In genomic region chr2:143451622-143452021, GRCh38 we compare ENCODE assay signal across 1 cellular context.
TF ChIP-seq lines count a peak whose summit lies in the region.

No MANE protein-coding gene starts in this region.

TF ChIP-seq in HEK293, 187 proteins besides CTCF, POLR2A, EP300 and RAD21 (continued from another document):
- TF ChIP-seq, protein P1, sequence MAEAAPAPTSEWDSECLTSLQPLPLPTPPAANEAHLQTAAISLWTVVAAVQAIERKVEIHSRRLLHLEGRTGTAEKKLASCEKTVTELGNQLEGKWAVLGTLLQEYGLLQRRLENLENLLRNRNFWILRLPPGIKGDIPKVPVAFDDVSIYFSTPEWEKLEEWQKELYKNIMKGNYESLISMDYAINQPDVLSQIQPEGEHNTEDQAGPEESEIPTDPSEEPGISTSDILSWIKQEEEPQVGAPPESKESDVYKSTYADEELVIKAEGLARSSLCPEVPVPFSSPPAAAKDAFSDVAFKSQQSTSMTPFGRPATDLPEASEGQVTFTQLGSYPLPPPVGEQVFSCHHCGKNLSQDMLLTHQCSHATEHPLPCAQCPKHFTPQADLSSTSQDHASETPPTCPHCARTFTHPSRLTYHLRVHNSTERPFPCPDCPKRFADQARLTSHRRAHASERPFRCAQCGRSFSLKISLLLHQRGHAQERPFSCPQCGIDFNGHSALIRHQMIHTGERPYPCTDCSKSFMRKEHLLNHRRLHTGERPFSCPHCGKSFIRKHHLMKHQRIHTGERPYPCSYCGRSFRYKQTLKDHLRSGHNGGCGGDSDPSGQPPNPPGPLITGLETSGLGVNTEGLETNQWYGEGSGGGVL (tag by site-specific recombination; IDR thresholded peaks at IDR 0.05) = no peak
- TF ChIP-seq ZNF654 (tag by site-specific recombination; IDR thresholded peaks at IDR 0.05; ENCODE audit: low read depth) (no peak), ZNF76 (tag by site-specific recombination; IDR thresholded peaks at IDR 0.05; ENCODE audit: borderline replicate concordance, low read depth) (no peak), WT1 (tag by site-specific recombination; IDR thresholded peaks at IDR 0.05) (peak; percentile 53; the same call in 1 of the 2 replicates), ZNF157 (tag by site-specific recombination; IDR thresholded peaks at IDR 0.05) (no peak), ZBTB26 (tag by site-specific recombination; optimal IDR thresholded peaks at IDR 0.05) (no peak), ZNF184 (tag by site-specific recombination; IDR thresholded peaks at IDR 0.05) (no peak), ZNF366 (tag by site-specific recombination; conservative IDR thresholded peaks at IDR 0.05) (peak; percentile 45; the same call in 1 of the 2 replicates), SCRT1 (tag by site-specific recombination; IDR thresholded peaks at IDR 0.05; ENCODE audit: borderline replicate concordance) (no peak), ZNF221 (tag by site-specific recombination; IDR thresholded peaks at IDR 0.05; ENCODE audit: borderline replicate concordance) (no peak), GLIS1 (tag by site-specific recombination; IDR thresholded peaks at IDR 0.05) (peak; percentile 24; the same call in 1 of the 2 replicates), ZNF664 (tag by site-specific recombination; IDR thresholded peaks at IDR 0.05) (no peak), HOXC10 (CRISPR knock-in tag; IDR thresholded peaks at IDR 0.05) (no peak), ZSCAN30 (tag by site-specific recombination; IDR thresholded peaks at IDR 0.05) (peak; percentile 13; the same call in 1 of the 2 replicates), ZNF488 (tag by site-specific recombination; IDR thresholded peaks at IDR 0.05) (no peak), ZNF621 (tag by site-specific recombination; IDR thresholded peaks at IDR 0.05) (no peak), EGR2 (tag by site-specific recombination; IDR thresholded peaks at IDR 0.05; ENCODE audit: low read depth) (0 out of 2 replicates have a peak, but pooled peaks have one; percentile 7), ZNF843 (tag by site-specific recombination; IDR thresholded peaks at IDR 0.05) (peak; percentile 81), ZNF501 (tag by site-specific recombination; IDR thresholded peaks at IDR 0.05) (peak; percentile 31; the same call in 1 of the 2 replicates), RBAK (tag by site-specific recombination; IDR thresholded peaks at IDR 0.05) (no peak), ZNF530 (tag by site-specific recombination; IDR thresholded peaks at IDR 0.05; ENCODE audit: low read depth) (no peak), ZEB2 (tag by site-specific recombination; IDR thresholded peaks at IDR 0.05) (peak; percentile 47; the same call in 1 of the 2 replicates), YY2 (tag by site-specific recombination; IDR thresholded peaks at IDR 0.05) (no peak), ZNF580 (tag by site-specific recombination; IDR thresholded peaks at IDR 0.05) (no peak), GLI2 (tag by site-specific recombination; IDR thresholded peaks at IDR 0.05; ENCODE audit: borderline replicate concordance, low read depth) (peak; percentile 70), ZSCAN16 (tag by site-specific recombination; IDR thresholded peaks at IDR 0.05) (no peak), ZNF248 (tag by site-specific recombination; IDR thresholded peaks at IDR 0.05) (no peak), ZNF266 (tag by site-specific recombination; IDR thresholded peaks at IDR 0.05; ENCODE audit: low read depth) (no peak), PATZ1 (tag by site-specific recombination; IDR thresholded peaks at IDR 0.05) (no peak), ZIC2 (tag by site-specific recombination; IDR thresholded peaks at IDR 0.05) (peak; percentile 68), ZNF37A (tag by site-specific recombination; IDR thresholded peaks at IDR 0.05) (no peak), ZNF792 (tag by site-specific recombination; IDR thresholded peaks at IDR 0.05) (no peak), ZNF707 (tag by site-specific recombination; IDR thresholded peaks at IDR 0.05) (no peak)
- TF ChIP-seq, protein P2, sequence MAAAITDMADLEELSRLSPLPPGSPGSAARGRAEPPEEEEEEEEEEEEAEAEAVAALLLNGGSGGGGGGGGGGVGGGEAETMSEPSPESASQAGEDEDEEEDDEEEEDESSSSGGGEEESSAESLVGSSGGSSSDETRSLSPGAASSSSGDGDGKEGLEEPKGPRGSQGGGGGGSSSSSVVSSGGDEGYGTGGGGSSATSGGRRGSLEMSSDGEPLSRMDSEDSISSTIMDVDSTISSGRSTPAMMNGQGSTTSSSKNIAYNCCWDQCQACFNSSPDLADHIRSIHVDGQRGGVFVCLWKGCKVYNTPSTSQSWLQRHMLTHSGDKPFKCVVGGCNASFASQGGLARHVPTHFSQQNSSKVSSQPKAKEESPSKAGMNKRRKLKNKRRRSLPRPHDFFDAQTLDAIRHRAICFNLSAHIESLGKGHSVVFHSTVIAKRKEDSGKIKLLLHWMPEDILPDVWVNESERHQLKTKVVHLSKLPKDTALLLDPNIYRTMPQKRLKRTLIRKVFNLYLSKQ (tag by site-specific recombination; IDR thresholded peaks at IDR 0.05; ENCODE audit: borderline replicate concordance) = no peak
